Comparison of ENCODE assay signal across 28 cellular contexts in the genomic region with DNA sequence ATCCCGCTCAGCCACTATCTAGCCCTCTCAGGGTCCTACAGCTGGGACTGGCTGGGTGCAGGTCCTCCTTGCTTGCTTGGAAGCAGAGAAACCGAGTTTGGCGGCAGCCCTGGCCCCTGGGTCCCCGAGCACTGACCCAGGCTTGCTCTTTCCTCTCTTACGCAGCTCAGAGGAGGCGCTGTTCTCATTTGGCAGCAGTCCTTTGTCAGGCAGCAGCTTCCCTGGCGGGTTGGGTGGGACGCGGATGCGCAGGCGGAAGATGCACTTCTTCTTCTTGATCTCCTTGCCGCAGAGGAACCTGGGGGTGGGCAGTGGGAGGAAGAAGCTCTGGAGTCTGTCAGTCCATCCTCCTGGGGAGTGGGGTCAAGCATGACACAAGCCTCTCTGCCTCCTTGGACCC. TPM values are rescaled to one million over a fixed set of nuclear protein-coding genes. Genes with fewer than 3 reads are reported as not detected.
DNase-seq lines count a peak whose midpoint lies in the region; ATAC-seq, FAIRE-seq and TF ChIP-seq lines count a peak whose summit lies in the region.
"Had no signal": no experiment of that assay in that cellular context is flagged by ENCODE, and none has a peak within 500 bp of the region (broad histone marks: within the 10 kb centered on the region; RNA-seq: fewer than 3 reads in every experiment).

No MANE protein-coding gene starts in this region.

- H3K36me3 Mint-ChIP-seq in activated T-helper 1 cell treated with anti-CD3 and anti-CD28 coated beads, Interleukin-12 subunit alpha, Interleukin-12 subunit beta, Interleukin-2, Interleukin-4 antibody, amounts not matched to agents 30 ng/mL and 10 ng/mL and 1 ng/mL, durations not matched to agents 14 hours and 24 hours and 36 hours (ENCODE audit: low read depth): peaks cover 63% of the 10 kb centered on the region
- H3K36me3 Mint-ChIP-seq in activated T-cell treated with anti-CD3 and anti-CD28 coated beads, Interleukin-2, amount 50 U/mL, for 4 hours (ENCODE audit: insufficient read depth): peaks cover 35% of the 10 kb centered on the region

- TF ChIP-seq RAD21 in K562 (CRISPR knock-in tag; conservative IDR thresholded peaks at IDR 0.05 in 1 of 2, IDR thresholded peaks at IDR 0.05 in 1 of 2): no peak

- no peak for ATAC-seq in K562
- ATAC-seq in activated T-cell treated with anti-CD3 and anti-CD28 coated beads, Interleukin-2, amount 50 U/mL, for 4 hours: no peak
- no peak for ATAC-seq in GM21717 (IDR thresholded peaks at IDR 0.05; ENCODE audit: unreplicated experiment)

- in situ Hi-C loops in K562 (cut with MboI): no loop called here

- FAIRE-seq in K562 (lab: Jason Lieb, UNC): no peak
- FAIRE-seq: GM12891, H54, HTR-8/SVneo had no signal

- TF ChIP-seq CTCF in K562 (IDR thresholded peaks at IDR 0.05 in 2 of 3, conservative IDR thresholded peaks at IDR 0.05 in 1 of 3; ENCODE audit: insufficient read depth in 2 of 3, low read depth in 1 of 3, low read length in 3 of 3): no peak

- BruUV-seq in K562 (replicated peaks; lab: Mats Ljungman, UMichigan): no TSS peak

- H4K91ac ChIP-seq in mesenchymal stem cell (ENCODE audit: low read length): no peak overlapping the region

- H2BK12ac ChIP-seq in mesenchymal stem cell (ENCODE audit: low read length in 2 of 2): no peak overlapping the region

- peaks cover 0 to 7% of the 10 kb centered on the region in 2 experiments; a peak in 2 of 5 replicates for H3K4me1 ChIP-seq in K562 (replicated peaks in 1 of 2; ENCODE audit: control insufficient read depth in 2 of 2, insufficient read depth in 2 of 2, low read length in 2 of 2)
- H3K4me1 ChIP-seq in mesenchymal stem cell (ENCODE audit: control insufficient read depth, insufficient read depth, low read depth, low read length): no peaks in the 10 kb centered on the region
- H3K4me1 ChIP-seq: SJSA1 had no signal

- H3K79me2 ChIP-seq in K562 (ENCODE audit: control insufficient read depth, insufficient read depth, low read length): peaks cover 7% of the 10 kb centered on the region

- H3K18ac ChIP-seq in mesenchymal stem cell (ENCODE audit: low read depth in 1 of 2, low read length in 2 of 2): no peak overlapping the region

- peaks cover 95% of the 10 kb centered on the region for H3K36me3 ChIP-seq in K562 (ENCODE audit: control insufficient read depth, insufficient read depth, low read length)
- peaks cover 57 to 72% of the 10 kb centered on the region in 2 experiments for H3K36me3 ChIP-seq in mesenchymal stem cell (ENCODE audit: control insufficient read depth in 1 of 2, insufficient read depth in 2 of 2, low read depth in 1 of 2, low read length in 2 of 2)

- H3K27ac ChIP-seq in K562 (ENCODE audit: extremely low read depth, low read depth, low read length) (no peak overlapping the region), mesenchymal stem cell (ENCODE audit: low read length, poor library complexity, severe bottlenecking) (no peak overlapping the region)
- H3K27ac ChIP-seq: 22Rv1, PC-9, SJSA1 had no signal

- no peak overlapping the region for H2AK5ac ChIP-seq in mesenchymal stem cell (ENCODE audit: low read length, severe bottlenecking)

- H3K27me3 ChIP-seq in K562 (ENCODE audit: control insufficient read depth in 2 of 2, insufficient read depth in 2 of 2, low read length in 2 of 2) (no peaks in the 10 kb centered on the region), mesenchymal stem cell (ENCODE audit: control insufficient read depth in 1 of 2, insufficient read depth in 1 of 2, low read length in 2 of 2) (no peaks in the 10 kb centered on the region)
- H3K27me3 ChIP-seq: MG63, SJSA1 had no signal

- H3K9ac ChIP-seq in K562 (ENCODE audit: insufficient read depth in 1 of 2, low read depth in 2 of 2, low read length in 2 of 2) (peak overlapping the region in 1 of 2 experiments; percentile 50; a peak in 2 of 4 replicates), mesenchymal stem cell (ENCODE audit: low read length) (no peak overlapping the region)

- CTCF ChIA-PET in K562 (lab: Yijun Ruan, JAX; ENCODE audit: low intra/inter-chr PET ratio): no interaction called here

- 95% methylated on average over 12 of the region's 12 CpGs for WGBS in K562 (ENCODE audit: insufficient coverage, low coverage, missing lambda C conversion rate)
- 94% methylated on average over 12 of the region's 12 CpGs for WGBS in mesenchymal stem cell

- H2BK120ac ChIP-seq in mesenchymal stem cell (ENCODE audit: low read depth, low read length): no peak overlapping the region

- no peak overlapping the region for H3K27ac Mint-ChIP-seq in activated T-helper 1 cell treated with anti-CD3 and anti-CD28 coated beads, Interleukin-12 subunit alpha, Interleukin-12 subunit beta, Interleukin-2, Interleukin-4 antibody, amounts not matched to agents 30 ng/mL and 10 ng/mL and 1 ng/mL, durations not matched to agents 14 hours and 24 hours and 36 hours
- H3K27ac Mint-ChIP-seq: B cell had no signal

- POLR2A ChIA-PET in K562 (lab: Yijun Ruan, JAX): interaction anchor here (0.6 to 2.2 kb wide), 7 partner anchors 8 to 50 kb away, joined by 3 to 13 read pairs (median 7); a partner anchor contains a TSS

- intact Hi-C loops in K562 (cut with micrococcal nuclease): loop anchor here (10.0 kb wide), 1 partner anchor 248 kb away; no protein-coding TSS in a partner anchor
- intact Hi-C loops in activated T-helper 1 cell treated with anti-CD3 and anti-CD28 coated beads, Interleukin-12 subunit alpha, Interleukin-12 subunit beta, Interleukin-2, Interleukin-4 antibody, amounts not matched to agents 30 ng/mL and 10 ng/mL and 1 ng/mL, durations not matched to agents 14 hours and 24 hours and 36 hours (cut with micrococcal nuclease): no loop called here

- no peak overlapping the region for H2BK5ac ChIP-seq in mesenchymal stem cell (ENCODE audit: low read depth, low read length, poor library complexity, severe bottlenecking)

- H2BK15ac ChIP-seq in mesenchymal stem cell (ENCODE audit: low read depth, poor library complexity, severe bottlenecking): peak overlapping the region; percentile 6

- H3K4me1 Mint-ChIP-seq in activated T-helper 1 cell treated with anti-CD3 and anti-CD28 coated beads, Interleukin-12 subunit alpha, Interleukin-12 subunit beta, Interleukin-2, Interleukin-4 antibody, amounts not matched to agents 30 ng/mL and 10 ng/mL and 1 ng/mL, durations not matched to agents 14 hours and 24 hours and 36 hours (ENCODE audit: low read depth): peaks cover 8% of the 10 kb centered on the region
- H3K4me1 Mint-ChIP-seq in activated T-cell treated with anti-CD3 and anti-CD28 coated beads, Interleukin-2, amount 50 U/mL, for 4 hours (ENCODE audit: low read depth): no peaks in the 10 kb centered on the region
- H3K4me1 Mint-ChIP-seq: CD14-positive monocyte had no signal

- peaks cover 1% of the 10 kb centered on the region for H3K79me1 ChIP-seq in mesenchymal stem cell (replicated peaks; ENCODE audit: low read length, poor library complexity, severe bottlenecking)

- TF ChIP-seq EP300 in K562 (IDR thresholded peaks at IDR 0.05; ENCODE audit: low read length): no peak

- H3K14ac ChIP-seq in mesenchymal stem cell (ENCODE audit: low read length in 2 of 2): no peak overlapping the region

- TF ChIP-seq POLR2A in K562 (conservative IDR thresholded peaks at IDR 0.05): 0 out of 2 replicates have a peak, but pooled peaks have one; percentile 27

- peak; percentile 50 for DNase-seq in activated effector memory CD4-positive, alpha-beta T cell treated with anti-CD3 and anti-CD28 coated beads, Interleukin-2, amount 50 U/mL, for 16 hours
- no peak for DNase-seq in activated effector memory CD4-positive, alpha-beta T cell treated with Interleukin-2 at 50 U/mL for 16 hours
- DNase-seq in K562 (ENCODE audit: extremely low read depth in 1 of 4, low spot score in 3 of 4) (no peak), mesenchymal stem cell (no peak), glomerular visceral epithelial cell (ENCODE audit: extremely low spot score) (no peak)
- no peak for DNase-seq in activated T-helper 1 cell treated with anti-CD3 and anti-CD28 coated beads, Interleukin-12 subunit alpha, Interleukin-12 subunit beta, Interleukin-2, Interleukin-4 antibody, amounts not matched to agents 30 ng/mL and 10 ng/mL and 1 ng/mL, durations not matched to agents 14 hours and 24 hours and 36 hours (ENCODE audit: low spot score)
- no peak for DNase-seq in activated T-cell treated with anti-CD3 and anti-CD28 coated beads, Interleukin-2, amount 50 U/mL, for 4 hours
- DNase-seq: Calu3, DMS79 treated with DMSO at 0.1 percent for 48 hours, GF-D8, KBM-7, MG63, NCI-H1092, NCI-H1417 treated with DMSO at 0.1 percent for 48 hours, NCI-H1694 treated with DMSO at 0.1 percent for 48 hours, NCI-H2081, NCI-H2227 treated with DMSO at 0.1 percent for 48 hours, NCI-H526 treated with DMSO at 0.1 percent for 48 hours, PC-9, Right ventricle myocardium superior had no signal

- H3K9me3 ChIP-seq in K562 (replicated peaks; ENCODE audit: control insufficient read depth, insufficient read depth, low read depth, low read length): no peaks in the 10 kb centered on the region
- no peaks in the 10 kb centered on the region for H3K9me3 ChIP-seq in mesenchymal stem cell (ENCODE audit: control insufficient read depth, low read length)
- H3K9me3 ChIP-seq: MG63, SJSA1 had no signal

- no peak overlapping the region for H2AFZ ChIP-seq in K562 (ENCODE audit: low read depth, low read length)
- no peak overlapping the region for H2AFZ ChIP-seq in mesenchymal stem cell (ENCODE audit: low read depth, low read length)
- H2AFZ ChIP-seq: PC-9 had no signal

- no peak overlapping the region for H3K4ac ChIP-seq in mesenchymal stem cell (ENCODE audit: low read depth in 1 of 2, low read length in 2 of 2)

- no peak overlapping the region for H4K8ac ChIP-seq in mesenchymal stem cell (ENCODE audit: low read length)

- H3K4me3 Mint-ChIP-seq in activated T-helper 1 cell treated with anti-CD3 and anti-CD28 coated beads, Interleukin-12 subunit alpha, Interleukin-12 subunit beta, Interleukin-2, Interleukin-4 antibody, amounts not matched to agents 30 ng/mL and 10 ng/mL and 1 ng/mL, durations not matched to agents 14 hours and 24 hours and 36 hours: no peak overlapping the region
- H3K4me3 Mint-ChIP-seq in activated T-cell treated with anti-CD3 and anti-CD28 coated beads, Interleukin-2, amount 50 U/mL, for 4 hours: no peak overlapping the region
- H3K4me3 Mint-ChIP-seq: B cell, CD14-positive monocyte had no signal

- no peak overlapping the region for H3K23ac ChIP-seq in mesenchymal stem cell (ENCODE audit: low read length in 2 of 2)

- H3K9me3 Mint-ChIP-seq in activated T-helper 1 cell treated with anti-CD3 and anti-CD28 coated beads, Interleukin-12 subunit alpha, Interleukin-12 subunit beta, Interleukin-2, Interleukin-4 antibody, amounts not matched to agents 30 ng/mL and 10 ng/mL and 1 ng/mL, durations not matched to agents 14 hours and 24 hours and 36 hours: no peaks in the 10 kb centered on the region
- no peaks in the 10 kb centered on the region for H3K9me3 Mint-ChIP-seq in activated T-cell treated with anti-CD3 and anti-CD28 coated beads, Interleukin-2, amount 50 U/mL, for 4 hours
- H3K9me3 Mint-ChIP-seq: CD14-positive monocyte had no signal

- no peak overlapping the region for H3K4me2 ChIP-seq in K562 (ENCODE audit: insufficient read depth, low read length)
- no peak overlapping the region for H3K4me2 ChIP-seq in mesenchymal stem cell (ENCODE audit: low read length, poor library complexity, severe bottlenecking)
- H3K4me2 ChIP-seq: PC-9 had no signal

- H3K4me3 ChIP-seq in K562 (no peak overlapping the region), mesenchymal stem cell (ENCODE audit: insufficient read depth in 1 of 2, low read depth in 1 of 2, low read length in 2 of 2) (no peak overlapping the region)
- H3K4me3 ChIP-seq: MG63, PC-9, SJSA1 had no signal

- H3K27me3 Mint-ChIP-seq in activated T-helper 1 cell treated with anti-CD3 and anti-CD28 coated beads, Interleukin-12 subunit alpha, Interleukin-12 subunit beta, Interleukin-2, Interleukin-4 antibody, amounts not matched to agents 30 ng/mL and 10 ng/mL and 1 ng/mL, durations not matched to agents 14 hours and 24 hours and 36 hours (ENCODE audit: insufficient read depth): no peaks in the 10 kb centered on the region
- no peaks in the 10 kb centered on the region for H3K27me3 Mint-ChIP-seq in activated T-cell treated with anti-CD3 and anti-CD28 coated beads, Interleukin-2, amount 50 U/mL, for 4 hours (ENCODE audit: low read depth)
- H3K27me3 Mint-ChIP-seq: B cell had no signal

- no peaks in the 10 kb centered on the region for H4K20me1 ChIP-seq in K562 (replicated peaks; ENCODE audit: control insufficient read depth, insufficient read depth, low read length)

- H3K9me1 ChIP-seq in K562 (ENCODE audit: control insufficient read depth, insufficient read depth, low read length): peaks cover 9% of the 10 kb centered on the region

RNA-seq across cellular contexts. Expression of a gene that starts 14.5 kb away (rescaled TPM):
- total RNA-seq in K562 (2011; cell fraction: chromatin; rRNA removed; ENCODE audit: low replicate concordance): 622 and 1,187 TPM in 2 replicates
- total RNA-seq in K562 (2011; cell fraction: nucleolus; rRNA removed): 570 and 625 TPM in 2 replicates
- 592 and 663 TPM in 2 replicates for total RNA-seq in K562 (2011; cell fraction: nucleoplasm; rRNA removed)
- 255 and 312 TPM in 2 replicates for total RNA-seq in K562 (2014; rRNA removed)
- total RNA-seq in K562 (2014; rRNA removed; fragmentation: Illumina TruSeq; extraction: Trizol): 191 and 211 TPM in 2 replicates
- 240 and 241 TPM in 2 replicates for total RNA-seq in K562 (2015; rRNA removed; fragmentation: Illumina TruSeq; extraction: Trizol)
- 372 and 373 TPM in 2 replicates for total RNA-seq in K562 (2021)
- polyA plus RNA-seq in K562 (2011; rRNA removed): 403 and 414 TPM in 2 replicates
- polyA plus RNA-seq in K562 (2011; cell fraction: cytosol; rRNA removed): 475 and 721 TPM in 2 replicates
- polyA plus RNA-seq in K562 (2011; cell fraction: nucleus; rRNA removed): 1,109 and 1,436 TPM in 2 replicates
- polyA plus RNA-seq in K562 (2012): 275 and 342 TPM in 2 replicates
- polyA plus RNA-seq in K562 (2014; fragmentation: Illumina TruSeq; extraction: Trizol): 292 and 365 TPM in 2 replicates
- 100 to 1,000 TPM in 1 of 2 experiments, 10 to 100 TPM in 1; 95.8 to 140 TPM for polyA plus RNA-seq in K562 (2014; fragmentation: Nextera tagmentation; extraction: Ambion mirVana)
- polyA plus RNA-seq in K562 (2014; rRNA removed): 312 TPM in 2 replicates
- 333 and 440 TPM in 2 replicates for polyA minus RNA-seq in K562 (2011; rRNA and poly(A)+ RNA removed)
- 286 and 300 TPM in 2 replicates for polyA minus RNA-seq in K562 (2011; cell fraction: cytosol; rRNA and poly(A)+ RNA removed)
- polyA minus RNA-seq in K562 (2011; cell fraction: nucleus; rRNA and poly(A)+ RNA removed): 297 and 330 TPM in 2 replicates
- 16.7 TPM for polyA plus RNA-seq in mesenchymal stem cell (2013, experiment 1 of 2)
- polyA plus RNA-seq in mesenchymal stem cell (2013, experiment 2 of 2): 15.1 TPM
- 134 and 142 TPM in 2 replicates for total RNA-seq in activated T-helper 1 cell treated with anti-CD3 and anti-CD28 coated beads, Interleukin-12 subunit alpha, Interleukin-12 subunit beta, Interleukin-2, Interleukin-4 antibody, amounts not matched to agents 30 ng/mL and 10 ng/mL and 1 ng/mL, durations not matched to agents 14 hours and 24 hours and 36 hours
- total RNA-seq in activated T-cell treated with anti-CD3 and anti-CD28 coated beads, Interleukin-2, amount 50 U/mL, for 4 hours: 10 to 100 TPM; 59.2 to 75.1 (median 64.8) TPM

RNA-seq across cellular contexts. Expression of a gene that starts 19.7 kb away (rescaled TPM):
- 59.3 and 197 TPM in 2 replicates for total RNA-seq in K562 (2011; cell fraction: chromatin; rRNA removed; ENCODE audit: low replicate concordance)
- 30.2 and 45.4 TPM in 2 replicates for total RNA-seq in K562 (2011; cell fraction: nucleolus; rRNA removed)
- total RNA-seq in K562 (2011; cell fraction: nucleoplasm; rRNA removed): 90.6 and 121 TPM in 2 replicates
- total RNA-seq in K562 (2014; rRNA removed) (51.0 and 55.3 TPM in 2 replicates), K562 (2014; rRNA removed; fragmentation: Illumina TruSeq; extraction: Trizol) (76.3 and 83.0 TPM in 2 replicates), K562 (2015; rRNA removed; fragmentation: Illumina TruSeq; extraction: Trizol) (65.1 and 72.5 TPM in 2 replicates), K562 (2021) (136 and 148 TPM in 2 replicates)
- polyA plus RNA-seq in K562 (2011; rRNA removed) (107 and 148 TPM in 2 replicates), K562 (2014; fragmentation: Illumina TruSeq; extraction: Trizol) (90.1 and 114 TPM in 2 replicates), K562 (2014; fragmentation: Nextera tagmentation; extraction: Ambion mirVana) (10 to 100 TPM; 46.4 to 60.9 TPM), K562 (2014; rRNA removed) (89.4 and 95.6 TPM in 2 replicates)
- 39.0 and 70.9 TPM in 2 replicates for polyA plus RNA-seq in K562 (2011; cell fraction: cytosol; rRNA removed)
- 34.5 and 37.0 TPM in 2 replicates for polyA plus RNA-seq in K562 (2011; cell fraction: nucleus; rRNA removed)
- 54.7 and 61.5 TPM in 2 replicates for polyA plus RNA-seq in K562 (2012)
- polyA minus RNA-seq in K562 (2011; rRNA and poly(A)+ RNA removed): 115 and 116 TPM in 2 replicates
- polyA minus RNA-seq in K562 (2011; cell fraction: cytosol; rRNA and poly(A)+ RNA removed): 48.7 and 58.2 TPM in 2 replicates
- polyA minus RNA-seq in K562 (2011; cell fraction: nucleus; rRNA and poly(A)+ RNA removed): 28.4 and 53.9 TPM in 2 replicates
- polyA plus RNA-seq in mesenchymal stem cell (2013, experiment 1 of 2): 28.5 TPM
- 28.7 TPM for polyA plus RNA-seq in mesenchymal stem cell (2013, experiment 2 of 2)
- 57.7 and 59.2 TPM in 2 replicates for total RNA-seq in activated T-helper 1 cell treated with anti-CD3 and anti-CD28 coated beads, Interleukin-12 subunit alpha, Interleukin-12 subunit beta, Interleukin-2, Interleukin-4 antibody, amounts not matched to agents 30 ng/mL and 10 ng/mL and 1 ng/mL, durations not matched to agents 14 hours and 24 hours and 36 hours
- 10 to 100 TPM; 64.3 to 75.9 (median 73.3) TPM for total RNA-seq in activated T-cell treated with anti-CD3 and anti-CD28 coated beads, Interleukin-2, amount 50 U/mL, for 4 hours
